13 cellular contexts compared by ENCODE assay signal in genomic region chr7:7789551-7789988, GRCh38.
DNase-seq lines count a peak whose midpoint lies in the region; ATAC-seq and TF ChIP-seq lines count a peak whose summit lies in the region.
"Had no signal": no experiment of that assay in that cellular context is flagged by ENCODE, and none has a peak within 500 bp of the region (broad histone marks: within the 10 kb centered on the region; RNA-seq: fewer than 3 reads in every experiment).

No MANE protein-coding gene starts in this region.

- no peak for TF ChIP-seq POLR2A in ovary (IDR thresholded peaks at IDR 0.05)

- peak; percentile 95 for ATAC-seq in activated CD4-positive, alpha-beta T cell treated with anti-CD3 and anti-CD28 coated beads for 36 hours
- ATAC-seq in GM21515 (IDR thresholded peaks at IDR 0.05; ENCODE audit: unreplicated experiment): peak; percentile 93
- ATAC-seq in HG03060 (IDR thresholded peaks at IDR 0.05; ENCODE audit: low read depth, unreplicated experiment): peak; percentile 62

- H3K4ac ChIP-seq in mesenchymal stem cell (ENCODE audit: low read depth in 1 of 2, low read length in 2 of 2): no peak overlapping the region

- H3K23ac ChIP-seq in mesenchymal stem cell (ENCODE audit: low read length in 2 of 2): no peak overlapping the region

- CTCF ChIA-PET in activated CD4-positive, alpha-beta T cell treated with anti-CD3 and anti-CD28 coated beads for 36 hours (lab: Charles Lee): no interaction called here

- no peak overlapping the region for H2AK5ac ChIP-seq in mesenchymal stem cell (ENCODE audit: low read length, severe bottlenecking)

- no peak for TF ChIP-seq CTCF in ovary (IDR thresholded peaks at IDR 0.05)

- H3K36me3 ChIP-seq in mesenchymal stem cell (ENCODE audit: control insufficient read depth in 1 of 2, insufficient read depth in 2 of 2, low read depth in 1 of 2, low read length in 2 of 2) (no peaks in the 10 kb centered on the region), ovary (no peaks in the 10 kb centered on the region)

- H2AFZ ChIP-seq in mesenchymal stem cell (ENCODE audit: low read depth, low read length): no peak overlapping the region

- no peak overlapping the region for H3K4me2 ChIP-seq in mesenchymal stem cell (ENCODE audit: low read length, poor library complexity, severe bottlenecking)
- H3K4me2 ChIP-seq: smooth muscle cell had no signal

- intact Hi-C loops in activated CD4-positive, alpha-beta T cell treated with anti-CD3 and anti-CD28 coated beads for 36 hours (cut with DNase I, micrococcal nuclease): no loop called here
- intact Hi-C loops in activated CD4-positive, alpha-beta T cell treated with anti-CD3 and anti-CD28 coated beads, Interleukin-2, amount 10 ng/mL, durations not matched to agents 24 days and 14 days (cut with micrococcal nuclease): no loop called here
- intact Hi-C loops in ovary (cut with DNase I): no loop called here

- no peaks in the 10 kb centered on the region for H3K27me3 Mint-ChIP-seq in activated CD4-positive, alpha-beta T cell treated with anti-CD3 and anti-CD28 coated beads for 36 hours
- no peaks in the 10 kb centered on the region for H3K27me3 Mint-ChIP-seq in activated CD4-positive, alpha-beta T cell treated with anti-CD3 and anti-CD28 coated beads, Interleukin-2, amount 10 ng/mL, durations not matched to agents 24 days and 14 days
- H3K27me3 Mint-ChIP-seq: natural killer cell treated with Interleukin-12 subunit alpha and Interleukin-12 subunit beta and Interleukin-15 and Interleukin-18, amount 100 ng/mL, for 72 hours had no signal

- no peak overlapping the region for H3K4me3 ChIP-seq in mesenchymal stem cell (ENCODE audit: insufficient read depth in 1 of 2, low read depth in 1 of 2, low read length in 2 of 2)
- no peak overlapping the region for H3K4me3 ChIP-seq in ovary
- H3K4me3 ChIP-seq: smooth muscle cell had no signal

- H4K8ac ChIP-seq in mesenchymal stem cell (ENCODE audit: low read length): no peak overlapping the region

- peak overlapping the region; percentile 57 for H3K27ac ChIP-seq in mesenchymal stem cell (ENCODE audit: low read length, poor library complexity, severe bottlenecking)
- no peak overlapping the region for H3K27ac ChIP-seq in ovary

- DNase-seq in activated CD4-positive, alpha-beta T cell treated with anti-CD3 and anti-CD28 coated beads for 36 hours: no peak
- no peak for DNase-seq in activated CD4-positive, alpha-beta T cell treated with anti-CD3 and anti-CD28 coated beads, Interleukin-2, amount 10 ng/mL, durations not matched to agents 24 days and 14 days
- no peak for DNase-seq in mesenchymal stem cell
- DNase-seq in ovary: no peak
- DNase-seq in NCI-H446 treated with DMSO at 0.1 percent for 48 hours (lab: John Stamatoyannopoulos, UW): no peak
- DNase-seq in anterior cingulate cortex (lab: John Stamatoyannopoulos, UW): no peak
- DNase-seq: 8988T, DMS79, NCI-H510A treated with DMSO at 0.1 percent for 48 hours had no signal

- H2BK5ac ChIP-seq in mesenchymal stem cell (ENCODE audit: low read depth, low read length, poor library complexity, severe bottlenecking): no peak overlapping the region

- H2BK15ac ChIP-seq in mesenchymal stem cell (ENCODE audit: low read depth, poor library complexity, severe bottlenecking): no peak overlapping the region

- WGBS in mesenchymal stem cell: 98% methylated on average over 2 of the region's 3 CpGs
- 88 to 94% (median 88%) methylated on average over 3 of the region's 3 CpGs for WGBS in ovary, 3 donors

- H3K9me3 ChIP-seq in mesenchymal stem cell (ENCODE audit: control insufficient read depth, low read length) (no peaks in the 10 kb centered on the region), ovary (no peaks in the 10 kb centered on the region)

- no peak overlapping the region for H2BK12ac ChIP-seq in mesenchymal stem cell (ENCODE audit: low read length in 2 of 2)

- H3K27me3 ChIP-seq in mesenchymal stem cell (ENCODE audit: control insufficient read depth in 1 of 2, insufficient read depth in 1 of 2, low read length in 2 of 2): no peaks in the 10 kb centered on the region
- H3K27me3 ChIP-seq in ovary: no peaks in the 10 kb centered on the region

- H2BK120ac ChIP-seq in mesenchymal stem cell (ENCODE audit: low read depth, low read length): no peak overlapping the region

- H4K91ac ChIP-seq in mesenchymal stem cell (ENCODE audit: low read length): no peak overlapping the region

- no peak overlapping the region for H3K18ac ChIP-seq in mesenchymal stem cell (ENCODE audit: low read depth in 1 of 2, low read length in 2 of 2)

- POLR2A ChIA-PET in activated CD4-positive, alpha-beta T cell treated with anti-CD3 and anti-CD28 coated beads for 36 hours (lab: Charles Lee): no interaction called here

- no peak overlapping the region for H3K27ac Mint-ChIP-seq in activated CD4-positive, alpha-beta T cell treated with anti-CD3 and anti-CD28 coated beads for 36 hours
- H3K27ac Mint-ChIP-seq in activated CD4-positive, alpha-beta T cell treated with anti-CD3 and anti-CD28 coated beads, Interleukin-2, amount 10 ng/mL, durations not matched to agents 24 days and 14 days: no peak overlapping the region
- H3K27ac Mint-ChIP-seq: natural killer cell treated with Interleukin-12 subunit alpha and Interleukin-12 subunit beta and Interleukin-15 and Interleukin-18, amount 100 ng/mL, for 72 hours had no signal

- peaks cover 2% of the 10 kb centered on the region for H3K4me1 Mint-ChIP-seq in activated CD4-positive, alpha-beta T cell treated with anti-CD3 and anti-CD28 coated beads for 36 hours
- peaks cover 1% of the 10 kb centered on the region for H3K4me1 Mint-ChIP-seq in activated CD4-positive, alpha-beta T cell treated with anti-CD3 and anti-CD28 coated beads, Interleukin-2, amount 10 ng/mL, durations not matched to agents 24 days and 14 days

- H3K14ac ChIP-seq in mesenchymal stem cell (ENCODE audit: low read length in 2 of 2): no peak overlapping the region

- H3K9ac ChIP-seq in mesenchymal stem cell (ENCODE audit: low read length): no peak overlapping the region

- peaks cover 9% of the 10 kb centered on the region for H3K36me3 Mint-ChIP-seq in activated CD4-positive, alpha-beta T cell treated with anti-CD3 and anti-CD28 coated beads for 36 hours (ENCODE audit: low read depth)
- peaks cover 5% of the 10 kb centered on the region for H3K36me3 Mint-ChIP-seq in activated CD4-positive, alpha-beta T cell treated with anti-CD3 and anti-CD28 coated beads, Interleukin-2, amount 10 ng/mL, durations not matched to agents 24 days and 14 days (ENCODE audit: low read depth)
- H3K36me3 Mint-ChIP-seq: natural killer cell treated with Interleukin-12 subunit alpha and Interleukin-12 subunit beta and Interleukin-15 and Interleukin-18, amount 100 ng/mL, for 72 hours had no signal

- H3K4me1 ChIP-seq in mesenchymal stem cell (ENCODE audit: control insufficient read depth, insufficient read depth, low read depth, low read length) (no peaks in the 10 kb centered on the region), ovary (ENCODE audit: insufficient read depth) (no peaks in the 10 kb centered on the region)

- no peak overlapping the region for H3K4me3 Mint-ChIP-seq in activated CD4-positive, alpha-beta T cell treated with anti-CD3 and anti-CD28 coated beads for 36 hours
- no peak overlapping the region for H3K4me3 Mint-ChIP-seq in activated CD4-positive, alpha-beta T cell treated with anti-CD3 and anti-CD28 coated beads, Interleukin-2, amount 10 ng/mL, durations not matched to agents 24 days and 14 days
- H3K4me3 Mint-ChIP-seq: natural killer cell treated with Interleukin-12 subunit alpha and Interleukin-12 subunit beta and Interleukin-15 and Interleukin-18, amount 100 ng/mL, for 72 hours had no signal

- TF ChIP-seq EP300 in ovary (IDR thresholded peaks at IDR 0.05): no peak

- H3K9me3 Mint-ChIP-seq in activated CD4-positive, alpha-beta T cell treated with anti-CD3 and anti-CD28 coated beads for 36 hours (ENCODE audit: low read depth): no peaks in the 10 kb centered on the region
- H3K9me3 Mint-ChIP-seq in activated CD4-positive, alpha-beta T cell treated with anti-CD3 and anti-CD28 coated beads, Interleukin-2, amount 10 ng/mL, durations not matched to agents 24 days and 14 days: no peaks in the 10 kb centered on the region
- H3K9me3 Mint-ChIP-seq: natural killer cell treated with Interleukin-12 subunit alpha and Interleukin-12 subunit beta and Interleukin-15 and Interleukin-18, amount 100 ng/mL, for 72 hours had no signal

- no peaks in the 10 kb centered on the region for H3K79me1 ChIP-seq in mesenchymal stem cell (replicated peaks; ENCODE audit: low read length, poor library complexity, severe bottlenecking)
